Comparison of ENCODE assay signal across 22 cellular contexts in the genomic region with DNA sequence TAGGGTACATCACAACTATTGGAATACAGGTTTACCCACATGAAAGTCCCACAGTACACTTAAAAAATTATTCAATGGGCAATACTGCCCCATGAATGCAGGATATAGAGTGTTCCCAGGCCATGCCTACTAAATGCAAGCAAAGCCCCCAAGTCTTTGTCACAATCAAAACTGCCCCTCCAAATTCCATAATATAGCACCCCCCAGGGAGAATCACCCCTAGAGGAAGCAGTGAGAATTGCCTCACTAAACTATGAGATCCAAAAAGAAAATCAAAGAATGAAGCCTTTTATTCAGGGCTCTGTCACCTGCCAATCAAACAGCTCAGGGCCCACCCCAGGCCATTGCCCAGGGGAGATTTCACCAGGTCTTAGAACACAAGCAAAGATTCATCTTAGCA.
DNase-seq lines count a peak whose midpoint lies in the region; ATAC-seq and TF ChIP-seq lines count a peak whose summit lies in the region.
"Had no signal": no experiment of that assay in that cellular context is flagged by ENCODE, and none has a peak within 500 bp of the region (broad histone marks: within the 10 kb centered on the region; RNA-seq: fewer than 3 reads in every experiment).

No MANE protein-coding gene starts in this region.

- no peaks in the 10 kb centered on the region for H3K4me1 ChIP-seq in KMS-11 (ENCODE audit: low read depth, poor library complexity, severe bottlenecking)
- H3K4me1 ChIP-seq in naive thymus-derived CD4-positive, alpha-beta T cell (ENCODE audit: control insufficient read depth in 2 of 2, insufficient read depth in 2 of 2, low read length in 2 of 2), result no peaks in the 10 kb centered on the region

- no peak for TF ChIP-seq POLR2A in erythroblast (IDR thresholded peaks at IDR 0.05; ENCODE audit: low read length)

- H3K36me3 Mint-ChIP-seq in naive thymus-derived CD4-positive, alpha-beta T cell, result peaks cover 0 to 4% (median 0%) of the 10 kb centered on the region in 5 donors
- H3K36me3 Mint-ChIP-seq: CD4-positive, CD25-positive, alpha-beta regulatory T cell had no signal

- peaks cover 3 to 27% (median 10%) of the 10 kb centered on the region in 5 donors for H3K27me3 Mint-ChIP-seq in naive thymus-derived CD4-positive, alpha-beta T cell

- CTCF ChIA-PET in naive thymus-derived CD4-positive, alpha-beta T cell (lab: Charles Lee), result no interaction called here

- H3K4me2 ChIP-seq in KMS-11, result no peak overlapping the region

- H3K4me3 ChIP-seq in KMS-11 (IDR thresholded peaks at IDR 0.05; ENCODE audit: insufficient read depth, low read depth, low read length) (no peak overlapping the region), brain microvascular endothelial cell (ENCODE audit: low read depth, low read length) (no peak overlapping the region)
- H3K4me3 ChIP-seq in naive thymus-derived CD4-positive, alpha-beta T cell (ENCODE audit: low read length), result no peak overlapping the region
- H3K4me3 ChIP-seq: GM12878 had no signal

- H3K79me2 ChIP-seq in KMS-11 (ENCODE audit: insufficient read depth, low read depth), result no peaks in the 10 kb centered on the region

- no peak overlapping the region for H3K4me3 Mint-ChIP-seq in naive thymus-derived CD4-positive, alpha-beta T cell
- H3K4me3 Mint-ChIP-seq: B cell; CD4-positive, CD25-positive, alpha-beta regulatory T cell had no signal

- peak; percentile 22 for TF ChIP-seq CTCF in C4-2B (conservative IDR thresholded peaks at IDR 0.05)
- 0 out of 2 replicates have a peak, but pooled peaks have one; percentile 19 for TF ChIP-seq CTCF in KMS-11 (conservative IDR thresholded peaks at IDR 0.05; ENCODE audit: low read depth, low read length)
- TF ChIP-seq CTCF in brain microvascular endothelial cell (IDR thresholded peaks at IDR 0.05; ENCODE audit: low read depth, low read length, missing control alignments), result peak; percentile 9

- ATAC-seq in naive thymus-derived CD4-positive, alpha-beta T cell, result no peak
- ATAC-seq: GM12878, Right ventricle myocardium inferior had no signal

- in situ Hi-C loops in brain microvascular endothelial cell (cut with HindIII; ENCODE audit: low pct_ligation_motif_present, low sequenced_read_pairs), result no loop called here

- DNase-seq in brain microvascular endothelial cell, result no peak
- peak; percentile 14 for DNase-seq in islet precursor cell
- no peak for DNase-seq in NCI-H2171 treated with DMSO at 0.1 percent for 48 hours (lab: John Stamatoyannopoulos, UW)
- no peak for DNase-seq in naive thymus-derived CD4-positive, alpha-beta T cell
- DNase-seq in erythroblast (lab: John Stamatoyannopoulos, UW), result no peak
- no peak for DNase-seq in COR-L47 (lab: John Stamatoyannopoulos, UW)
- DNase-seq: Caco-2; CD4-positive, CD25-positive, alpha-beta regulatory T cell; DMS153; GDM1; KBM-7; MV-4-11; NCI-H1417; NCI-H187; NCI-H2171; NCI-H446; NCI-H526 treated with DMSO at 0.1 percent for 48 hours had no signal

- H2AFZ ChIP-seq in KMS-11 (ENCODE audit: low read depth), result no peak overlapping the region

- no peaks in the 10 kb centered on the region for H3K36me3 ChIP-seq in KMS-11 (ENCODE audit: insufficient read depth)
- H3K36me3 ChIP-seq in brain microvascular endothelial cell (replicated peaks), result no peaks in the 10 kb centered on the region
- no peaks in the 10 kb centered on the region for H3K36me3 ChIP-seq in naive thymus-derived CD4-positive, alpha-beta T cell (ENCODE audit: control insufficient read depth in 2 of 3, insufficient read depth in 3 of 3, low read length in 3 of 3)

- intact Hi-C loops in naive thymus-derived CD4-positive, alpha-beta T cell (cut with micrococcal nuclease), result no loop called here

- no peaks in the 10 kb centered on the region for H3K4me1 Mint-ChIP-seq in naive thymus-derived CD4-positive, alpha-beta T cell
- H3K4me1 Mint-ChIP-seq: B cell; CD4-positive, CD25-positive, alpha-beta regulatory T cell had no signal

- no peaks in the 10 kb centered on the region for H4K20me1 ChIP-seq in KMS-11 (ENCODE audit: insufficient read depth)

- peaks cover 0 to 8% (median 4%) of the 10 kb centered on the region in 11 donors for H3K9me3 Mint-ChIP-seq in naive thymus-derived CD4-positive, alpha-beta T cell

- no peaks in the 10 kb centered on the region for H3K9me3 ChIP-seq in naive thymus-derived CD4-positive, alpha-beta T cell (ENCODE audit: control insufficient read depth in 2 of 3, low read length in 3 of 3)
- H3K9me3 ChIP-seq: Caco-2 had no signal

- H3K9ac ChIP-seq in KMS-11, result no peak overlapping the region

- POLR2A ChIA-PET in naive thymus-derived CD4-positive, alpha-beta T cell (lab: Charles Lee), result no interaction called here

- no peak overlapping the region for H3K27ac Mint-ChIP-seq in naive thymus-derived CD4-positive, alpha-beta T cell
- H3K27ac Mint-ChIP-seq: B cell; CD4-positive, CD25-positive, alpha-beta regulatory T cell had no signal

- H3K27me3 ChIP-seq in KMS-11 (ENCODE audit: insufficient read depth, low read depth), result no peaks in the 10 kb centered on the region
- H3K27me3 ChIP-seq in brain microvascular endothelial cell (replicated peaks), result no peaks in the 10 kb centered on the region
- no peaks in the 10 kb centered on the region for H3K27me3 ChIP-seq in naive thymus-derived CD4-positive, alpha-beta T cell (ENCODE audit: control insufficient read depth in 2 of 2, insufficient read depth in 2 of 2, low read length in 2 of 2)

- H3K27ac ChIP-seq in C4-2B (no peak overlapping the region), KMS-11 (no peak overlapping the region), brain microvascular endothelial cell (no peak overlapping the region)
- H3K27ac ChIP-seq in naive thymus-derived CD4-positive, alpha-beta T cell (ENCODE audit: low read depth, low read length), result no peak overlapping the region
